ENCODE assay signal across 1 cellular context in the genomic region with DNA sequence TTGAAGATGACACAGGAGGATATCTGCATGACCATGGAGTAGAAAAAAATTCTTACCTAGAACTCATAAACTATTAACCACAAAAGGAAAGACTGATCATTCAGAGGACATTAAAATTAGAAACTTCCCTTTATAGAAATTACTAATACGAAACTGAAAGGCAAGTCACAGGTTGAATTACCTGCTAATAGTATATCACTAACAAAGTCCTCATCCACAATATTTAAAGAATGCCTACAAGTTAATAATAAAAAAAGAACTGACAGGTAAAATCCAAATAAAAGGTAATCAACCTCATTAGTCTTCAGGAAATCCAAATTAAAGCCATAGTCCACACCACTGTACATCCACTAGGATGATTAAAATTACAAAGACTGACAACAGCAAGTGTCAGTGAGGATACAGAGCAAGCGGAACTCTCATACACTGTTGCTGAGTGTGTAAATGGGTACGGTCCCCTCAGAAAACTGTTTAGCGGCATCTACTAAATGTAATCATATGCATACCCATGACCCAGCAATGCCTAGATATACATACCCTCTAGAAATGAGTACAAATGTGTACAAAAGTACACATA.
TF ChIP-seq lines count a peak whose summit lies in the region.

No MANE protein-coding gene starts in this region.

TF ChIP-seq in GM12878, 131 proteins besides CTCF, POLR2A, EP300 and RAD21 (continued from another document and continues in another):
- TF ChIP-seq PAX5 (IDR thresholded peaks at IDR 0.05; ENCODE audit: borderline replicate concordance, low read depth, low read length) (no peak), JUNB (IDR thresholded peaks at IDR 0.05) (peak; percentile 90), EED (IDR thresholded peaks at IDR 0.05; ENCODE audit: low read depth) (no peak), ASH2L (IDR thresholded peaks at IDR 0.05; ENCODE audit: borderline replicate concordance, low read depth) (peak; percentile 88; the same call in 1 of the 2 replicates), PAX8 (IDR thresholded peaks at IDR 0.05) (0 out of 2 replicates have a peak, but pooled peaks have one; percentile 25), ZNF207 (IDR thresholded peaks at IDR 0.05; ENCODE audit: borderline replicate concordance) (no peak), GATAD2B (conservative IDR thresholded peaks at IDR 0.05; ENCODE audit: low read depth) (0 out of 2 replicates have a peak, but pooled peaks have one; percentile 25), IKZF1 (conservative IDR thresholded peaks at IDR 0.05) (peak; percentile 42; the same call in 1 of the 2 replicates), GABPA (IDR thresholded peaks at IDR 0.05; ENCODE audit: low read depth) (peak; percentile 47; the same call in 1 of the 2 replicates), CBX5 (IDR thresholded peaks at IDR 0.05; ENCODE audit: low read depth) (peak; percentile 85; the same call in 1 of the 2 replicates), ZNF622 (IDR thresholded peaks at IDR 0.05) (no peak), SIN3A (IDR thresholded peaks at IDR 0.05; ENCODE audit: low read depth, low read length) (no peak), STAT3 (IDR thresholded peaks at IDR 0.05; ENCODE audit: low read depth, low read length) (no peak), RELA (IDR thresholded peaks at IDR 0.05; ENCODE audit: borderline replicate concordance, partially characterized antibody) (no peak), RBBP5 (conservative IDR thresholded peaks at IDR 0.05) (no peak), SMAD5 (IDR thresholded peaks at IDR 0.05; ENCODE audit: low read depth) (no peak), ZNF274 (IDR thresholded peaks at IDR 0.05; ENCODE audit: insufficient read depth, insufficient read length) (no peak), RAD51 (IDR thresholded peaks at IDR 0.05) (0 out of 2 replicates have a peak, but pooled peaks have one; percentile 24), CBX3 (IDR thresholded peaks at IDR 0.05; ENCODE audit: borderline replicate concordance, low read depth) (no peak), NBN (IDR thresholded peaks at IDR 0.05) (peak; percentile 82; the same call in 1 of the 2 replicates), HCFC1 (IDR thresholded peaks at IDR 0.05; ENCODE audit: low read length) (no peak), KDM1A (IDR thresholded peaks at IDR 0.05; ENCODE audit: borderline replicate concordance) (no peak), NR2F1 (conservative IDR thresholded peaks at IDR 0.05) (no peak), WRNIP1 (IDR thresholded peaks at IDR 0.05; ENCODE audit: borderline replicate concordance, low read depth, low read length) (no peak), LARP7 (IDR thresholded peaks at IDR 0.05) (no peak), PML (IDR thresholded peaks at IDR 0.05; ENCODE audit: low read length) (no peak), JUND (IDR thresholded peaks at IDR 0.05; ENCODE audit: low read depth, low read length) (no peak; the same call in 1 of the 2 replicates), NRF1 (conservative IDR thresholded peaks at IDR 0.05; ENCODE audit: low read depth, low read length) (no peak), TBL1XR1 (IDR thresholded peaks at IDR 0.05; ENCODE audit: low read depth, low read length) (peak; percentile 69; the same call in 1 of the 2 replicates), RFX5 (IDR thresholded peaks at IDR 0.05; ENCODE audit: low read depth, low read length) (no peak), POLR2AphosphoS2 (IDR thresholded peaks at IDR 0.05; ENCODE audit: low read depth, low read length) (no peak), ZNF384 (IDR thresholded peaks at IDR 0.05; ENCODE audit: borderline replicate concordance, low read depth, low read length) (peak; percentile 82), ETV6 (conservative IDR thresholded peaks at IDR 0.05 in 1 of 2, IDR thresholded peaks at IDR 0.05 in 1 of 2; ENCODE audit: borderline replicate concordance in 1 of 2, low read depth in 1 of 2) (peak in 1 of 2 experiments; percentile 10; a peak in 1 of 4 replicates), POU2F2 (IDR thresholded peaks at IDR 0.05; ENCODE audit: borderline replicate concordance, low read depth, low read length) (no peak; the same call in 2 of the 3 replicates), SP1 (IDR thresholded peaks at IDR 0.05; ENCODE audit: low read depth, low read length) (no peak), SIX5 (IDR thresholded peaks at IDR 0.05; ENCODE audit: low read depth, low read length, severe bottlenecking) (no peak), RCOR1 (conservative IDR thresholded peaks at IDR 0.05; ENCODE audit: low read depth, low read length) (no peak), NR2C2 (IDR thresholded peaks at IDR 0.05; ENCODE audit: borderline replicate concordance, control insufficient read depth, insufficient read length, low read depth) (no peak), SREBF1 (IDR thresholded peaks at IDR 0.05; ENCODE audit: low read length) (no peak), CEBPB (IDR thresholded peaks at IDR 0.05; ENCODE audit: borderline replicate concordance in 1 of 2, low read depth in 2 of 2, low read length in 2 of 2) (peak in 1 of 2 experiments; percentile 56; a peak in 1 of 4 replicates), KLF5 (IDR thresholded peaks at IDR 0.05; ENCODE audit: partially characterized antibody) (no peak), MTA3 (IDR thresholded peaks at IDR 0.05; ENCODE audit: borderline replicate concordance, low read length) (no peak)
- TF ChIP-seq, protein P1, sequence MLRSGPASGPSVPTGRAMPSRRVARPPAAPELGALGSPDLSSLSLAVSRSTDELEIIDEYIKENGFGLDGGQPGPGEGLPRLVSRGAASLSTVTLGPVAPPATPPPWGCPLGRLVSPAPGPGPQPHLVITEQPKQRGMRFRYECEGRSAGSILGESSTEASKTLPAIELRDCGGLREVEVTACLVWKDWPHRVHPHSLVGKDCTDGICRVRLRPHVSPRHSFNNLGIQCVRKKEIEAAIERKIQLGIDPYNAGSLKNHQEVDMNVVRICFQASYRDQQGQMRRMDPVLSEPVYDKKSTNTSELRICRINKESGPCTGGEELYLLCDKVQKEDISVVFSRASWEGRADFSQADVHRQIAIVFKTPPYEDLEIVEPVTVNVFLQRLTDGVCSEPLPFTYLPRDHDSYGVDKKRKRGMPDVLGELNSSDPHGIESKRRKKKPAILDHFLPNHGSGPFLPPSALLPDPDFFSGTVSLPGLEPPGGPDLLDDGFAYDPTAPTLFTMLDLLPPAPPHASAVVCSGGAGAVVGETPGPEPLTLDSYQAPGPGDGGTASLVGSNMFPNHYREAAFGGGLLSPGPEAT (IDR thresholded peaks at IDR 0.05; ENCODE audit: low read depth) = peak; percentile 83
- TF ChIP-seq, protein P2, sequence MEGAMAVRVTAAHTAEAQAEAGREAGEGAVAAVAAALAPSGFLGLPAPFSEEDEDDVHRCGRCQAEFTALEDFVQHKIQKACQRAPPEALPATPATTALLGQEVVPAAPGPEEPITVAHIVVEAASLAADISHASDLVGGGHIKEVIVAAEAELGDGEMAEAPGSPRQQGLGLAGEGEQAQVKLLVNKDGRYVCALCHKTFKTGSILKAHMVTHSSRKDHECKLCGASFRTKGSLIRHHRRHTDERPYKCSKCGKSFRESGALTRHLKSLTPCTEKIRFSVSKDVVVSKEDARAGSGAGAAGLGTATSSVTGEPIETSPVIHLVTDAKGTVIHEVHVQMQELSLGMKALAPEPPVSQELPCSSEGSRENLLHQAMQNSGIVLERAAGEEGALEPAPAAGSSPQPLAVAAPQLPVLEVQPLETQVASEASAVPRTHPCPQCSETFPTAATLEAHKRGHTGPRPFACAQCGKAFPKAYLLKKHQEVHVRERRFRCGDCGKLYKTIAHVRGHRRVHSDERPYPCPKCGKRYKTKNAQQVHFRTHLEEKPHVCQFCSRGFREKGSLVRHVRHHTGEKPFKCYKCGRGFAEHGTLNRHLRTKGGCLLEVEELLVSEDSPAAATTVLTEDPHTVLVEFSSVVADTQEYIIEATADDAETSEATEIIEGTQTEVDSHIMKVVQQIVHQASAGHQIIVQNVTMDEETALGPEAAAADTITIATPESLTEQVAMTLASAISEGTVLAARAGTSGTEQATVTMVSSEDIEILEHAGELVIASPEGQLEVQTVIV (IDR thresholded peaks at IDR 0.05; ENCODE audit: borderline replicate concordance, partially characterized antibody) = no peak
- TF ChIP-seq, protein P3, sequence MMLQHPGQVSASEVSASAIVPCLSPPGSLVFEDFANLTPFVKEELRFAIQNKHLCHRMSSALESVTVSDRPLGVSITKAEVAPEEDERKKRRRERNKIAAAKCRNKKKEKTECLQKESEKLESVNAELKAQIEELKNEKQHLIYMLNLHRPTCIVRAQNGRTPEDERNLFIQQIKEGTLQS (IDR thresholded peaks at IDR 0.05; ENCODE audit: borderline replicate concordance, extremely low read depth, low read depth, low read length) = no peak
- TF ChIP-seq, protein P4, sequence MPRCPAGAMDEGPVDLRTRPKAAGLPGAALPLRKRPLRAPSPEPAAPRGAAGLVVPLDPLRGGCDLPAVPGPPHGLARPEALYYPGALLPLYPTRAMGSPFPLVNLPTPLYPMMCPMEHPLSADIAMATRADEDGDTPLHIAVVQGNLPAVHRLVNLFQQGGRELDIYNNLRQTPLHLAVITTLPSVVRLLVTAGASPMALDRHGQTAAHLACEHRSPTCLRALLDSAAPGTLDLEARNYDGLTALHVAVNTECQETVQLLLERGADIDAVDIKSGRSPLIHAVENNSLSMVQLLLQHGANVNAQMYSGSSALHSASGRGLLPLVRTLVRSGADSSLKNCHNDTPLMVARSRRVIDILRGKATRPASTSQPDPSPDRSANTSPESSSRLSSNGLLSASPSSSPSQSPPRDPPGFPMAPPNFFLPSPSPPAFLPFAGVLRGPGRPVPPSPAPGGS (IDR thresholded peaks at IDR 0.05; ENCODE audit: borderline replicate concordance, insufficient read depth, low read depth, low read length, poor library complexity, severe bottlenecking) = peak; percentile 10
- TF ChIP-seq, protein P5, sequence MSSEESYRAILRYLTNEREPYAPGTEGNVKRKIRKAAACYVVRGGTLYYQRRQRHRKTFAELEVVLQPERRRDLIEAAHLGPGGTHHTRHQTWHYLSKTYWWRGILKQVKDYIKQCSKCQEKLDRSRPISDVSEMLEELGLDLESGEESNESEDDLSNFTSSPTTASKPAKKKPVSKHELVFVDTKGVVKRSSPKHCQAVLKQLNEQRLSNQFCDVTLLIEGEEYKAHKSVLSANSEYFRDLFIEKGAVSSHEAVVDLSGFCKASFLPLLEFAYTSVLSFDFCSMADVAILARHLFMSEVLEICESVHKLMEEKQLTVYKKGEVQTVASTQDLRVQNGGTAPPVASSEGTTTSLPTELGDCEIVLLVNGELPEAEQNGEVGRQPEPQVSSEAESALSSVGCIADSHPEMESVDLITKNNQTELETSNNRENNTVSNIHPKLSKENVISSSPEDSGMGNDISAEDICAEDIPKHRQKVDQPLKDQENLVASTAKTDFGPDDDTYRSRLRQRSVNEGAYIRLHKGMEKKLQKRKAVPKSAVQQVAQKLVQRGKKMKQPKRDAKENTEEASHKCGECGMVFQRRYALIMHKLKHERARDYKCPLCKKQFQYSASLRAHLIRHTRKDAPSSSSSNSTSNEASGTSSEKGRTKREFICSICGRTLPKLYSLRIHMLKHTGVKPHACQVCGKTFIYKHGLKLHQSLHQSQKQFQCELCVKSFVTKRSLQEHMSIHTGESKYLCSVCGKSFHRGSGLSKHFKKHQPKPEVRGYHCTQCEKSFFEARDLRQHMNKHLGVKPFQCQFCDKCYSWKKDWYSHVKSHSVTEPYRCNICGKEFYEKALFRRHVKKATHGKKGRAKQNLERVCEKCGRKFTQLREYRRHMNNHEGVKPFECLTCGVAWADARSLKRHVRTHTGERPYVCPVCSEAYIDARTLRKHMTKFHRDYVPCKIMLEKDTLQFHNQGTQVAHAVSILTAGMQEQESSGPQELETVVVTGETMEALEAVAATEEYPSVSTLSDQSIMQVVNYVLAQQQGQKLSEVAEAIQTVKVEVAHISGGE (CRISPR knock-in tag; IDR thresholded peaks at IDR 0.05) = no peak
- TF ChIP-seq, protein P6, sequence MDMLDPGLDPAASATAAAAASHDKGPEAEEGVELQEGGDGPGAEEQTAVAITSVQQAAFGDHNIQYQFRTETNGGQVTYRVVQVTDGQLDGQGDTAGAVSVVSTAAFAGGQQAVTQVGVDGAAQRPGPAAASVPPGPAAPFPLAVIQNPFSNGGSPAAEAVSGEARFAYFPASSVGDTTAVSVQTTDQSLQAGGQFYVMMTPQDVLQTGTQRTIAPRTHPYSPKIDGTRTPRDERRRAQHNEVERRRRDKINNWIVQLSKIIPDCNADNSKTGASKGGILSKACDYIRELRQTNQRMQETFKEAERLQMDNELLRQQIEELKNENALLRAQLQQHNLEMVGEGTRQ (IDR thresholded peaks at IDR 0.05; ENCODE audit: borderline replicate concordance, low read depth, low read length) = no peak
- TF ChIP-seq, protein P7, sequence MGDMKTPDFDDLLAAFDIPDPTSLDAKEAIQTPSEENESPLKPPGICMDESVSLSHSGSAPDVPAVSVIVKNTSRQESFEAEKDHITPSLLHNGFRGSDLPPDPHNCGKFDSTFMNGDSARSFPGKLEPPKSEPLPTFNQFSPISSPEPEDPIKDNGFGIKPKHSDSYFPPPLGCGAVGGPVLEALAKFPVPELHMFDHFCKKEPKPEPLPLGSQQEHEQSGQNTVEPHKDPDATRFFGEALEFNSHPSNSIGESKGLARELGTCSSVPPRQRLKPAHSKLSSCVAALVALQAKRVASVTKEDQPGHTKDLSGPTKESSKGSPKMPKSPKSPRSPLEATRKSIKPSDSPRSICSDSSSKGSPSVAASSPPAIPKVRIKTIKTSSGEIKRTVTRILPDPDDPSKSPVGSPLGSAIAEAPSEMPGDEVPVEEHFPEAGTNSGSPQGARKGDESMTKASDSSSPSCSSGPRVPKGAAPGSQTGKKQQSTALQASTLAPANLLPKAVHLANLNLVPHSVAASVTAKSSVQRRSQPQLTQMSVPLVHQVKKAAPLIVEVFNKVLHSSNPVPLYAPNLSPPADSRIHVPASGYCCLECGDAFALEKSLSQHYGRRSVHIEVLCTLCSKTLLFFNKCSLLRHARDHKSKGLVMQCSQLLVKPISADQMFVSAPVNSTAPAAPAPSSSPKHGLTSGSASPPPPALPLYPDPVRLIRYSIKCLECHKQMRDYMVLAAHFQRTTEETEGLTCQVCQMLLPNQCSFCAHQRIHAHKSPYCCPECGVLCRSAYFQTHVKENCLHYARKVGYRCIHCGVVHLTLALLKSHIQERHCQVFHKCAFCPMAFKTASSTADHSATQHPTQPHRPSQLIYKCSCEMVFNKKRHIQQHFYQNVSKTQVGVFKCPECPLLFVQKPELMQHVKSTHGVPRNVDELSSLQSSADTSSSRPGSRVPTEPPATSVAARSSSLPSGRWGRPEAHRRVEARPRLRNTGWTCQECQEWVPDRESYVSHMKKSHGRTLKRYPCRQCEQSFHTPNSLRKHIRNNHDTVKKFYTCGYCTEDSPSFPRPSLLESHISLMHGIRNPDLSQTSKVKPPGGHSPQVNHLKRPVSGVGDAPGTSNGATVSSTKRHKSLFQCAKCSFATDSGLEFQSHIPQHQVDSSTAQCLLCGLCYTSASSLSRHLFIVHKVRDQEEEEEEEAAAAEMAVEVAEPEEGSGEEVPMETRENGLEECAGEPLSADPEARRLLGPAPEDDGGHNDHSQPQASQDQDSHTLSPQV (IDR thresholded peaks at IDR 0.05) = no peak
- TF ChIP-seq, protein P8, sequence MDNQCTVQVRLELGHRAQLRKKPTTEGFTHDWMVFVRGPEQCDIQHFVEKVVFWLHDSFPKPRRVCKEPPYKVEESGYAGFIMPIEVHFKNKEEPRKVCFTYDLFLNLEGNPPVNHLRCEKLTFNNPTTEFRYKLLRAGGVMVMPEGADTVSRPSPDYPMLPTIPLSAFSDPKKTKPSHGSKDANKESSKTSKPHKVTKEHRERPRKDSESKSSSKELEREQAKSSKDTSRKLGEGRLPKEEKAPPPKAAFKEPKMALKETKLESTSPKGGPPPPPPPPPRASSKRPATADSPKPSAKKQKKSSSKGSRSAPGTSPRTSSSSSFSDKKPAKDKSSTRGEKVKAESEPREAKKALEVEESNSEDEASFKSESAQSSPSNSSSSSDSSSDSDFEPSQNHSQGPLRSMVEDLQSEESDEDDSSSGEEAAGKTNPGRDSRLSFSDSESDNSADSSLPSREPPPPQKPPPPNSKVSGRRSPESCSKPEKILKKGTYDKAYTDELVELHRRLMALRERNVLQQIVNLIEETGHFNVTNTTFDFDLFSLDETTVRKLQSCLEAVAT (IDR thresholded peaks at IDR 0.05) = peak; percentile 57; the same call in 1 of the 2 replicates
